ENCODE assay signal across 8 cellular contexts in the genomic region with DNA sequence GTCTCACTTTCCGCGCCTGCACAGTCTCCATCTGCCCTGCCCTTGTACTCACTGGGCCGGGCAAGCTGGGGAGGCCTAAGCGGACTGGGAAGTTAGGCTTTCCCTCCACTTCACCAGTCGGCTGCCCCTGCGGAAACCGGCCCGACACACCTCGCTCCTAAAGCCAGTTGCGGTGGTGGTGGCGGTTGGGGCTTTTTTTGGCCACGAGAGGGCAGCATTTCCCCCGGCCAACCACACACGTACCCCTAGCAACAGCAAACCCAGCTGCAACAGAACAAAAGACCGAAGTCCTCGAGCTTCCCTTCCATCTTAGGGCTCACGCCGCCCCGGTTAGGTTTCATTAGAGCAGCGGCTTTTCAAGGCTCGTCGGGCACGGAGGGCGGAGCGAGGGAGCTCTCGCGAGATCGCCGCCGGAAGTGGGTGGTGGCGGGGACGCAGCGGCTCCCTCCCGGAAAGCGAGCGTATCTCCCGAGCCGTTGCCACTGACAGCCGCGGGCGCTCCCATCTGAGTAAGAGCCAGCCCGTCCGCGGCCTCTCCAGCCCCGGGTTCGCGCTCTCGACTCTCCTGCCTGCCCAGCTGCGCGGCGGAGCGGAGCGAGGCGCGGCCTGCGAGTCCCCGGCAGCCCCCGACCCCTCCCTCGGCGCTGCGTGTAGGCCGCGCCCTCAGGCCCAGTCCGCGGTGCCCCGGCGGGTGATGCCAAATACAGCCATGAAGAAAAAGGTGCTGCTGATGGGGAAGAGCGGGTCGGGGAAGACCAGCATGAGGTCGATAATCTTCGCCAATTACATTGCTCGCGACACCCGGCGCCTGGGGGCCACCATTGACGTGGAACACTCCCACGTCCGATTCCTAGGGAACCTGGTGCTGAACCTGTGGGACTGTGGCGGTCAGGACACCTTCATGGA. TPM values are rescaled to one million over a fixed set of nuclear protein-coding genes. Genes with fewer than 3 reads are reported as not detected.
DNase-seq lines count a peak whose midpoint lies in the region; TF ChIP-seq lines count a peak whose summit lies in the region.

A gene with protein sequence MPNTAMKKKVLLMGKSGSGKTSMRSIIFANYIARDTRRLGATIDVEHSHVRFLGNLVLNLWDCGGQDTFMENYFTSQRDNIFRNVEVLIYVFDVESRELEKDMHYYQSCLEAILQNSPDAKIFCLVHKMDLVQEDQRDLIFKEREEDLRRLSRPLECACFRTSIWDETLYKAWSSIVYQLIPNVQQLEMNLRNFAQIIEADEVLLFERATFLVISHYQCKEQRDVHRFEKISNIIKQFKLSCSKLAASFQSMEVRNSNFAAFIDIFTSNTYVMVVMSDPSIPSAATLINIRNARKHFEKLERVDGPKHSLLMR (plus strand): TSS at position 462 of the 906 bp plus-strand sequence. CDS start 233 bp downstream, at position 695.

- peaks cover 2% of the 10 kb centered on the region for H3K36me3 Mint-ChIP-seq in neural progenitor cell

- H3K4me3 ChIP-seq in MM.1S (ENCODE audit: low read length), result peak within 1 kb of the TSS; percentile 67
- H3K4me3 ChIP-seq in foreskin fibroblast (ENCODE audit: low read depth in 1 of 2, low read length in 2 of 2), result peak within 1 kb of the TSS; percentile 76 to 95
- H3K4me3 ChIP-seq in neural progenitor cell, result peak within 1 kb of the TSS; percentile 93

- H3K4me1 ChIP-seq in MM.1S (ENCODE audit: low read length), result 0 out of 2 replicates have a peak, but pooled peaks cover 6% of the 10 kb centered on the region
- peaks cover 8% of the 10 kb centered on the region for H3K4me1 ChIP-seq in neural progenitor cell

- H3K27me3 Mint-ChIP-seq in neural progenitor cell (ENCODE audit: insufficient read depth, low read depth), result peaks cover 7% of the 10 kb centered on the region

- H3K9me3 Mint-ChIP-seq in neural progenitor cell, result peaks cover 3% of the 10 kb centered on the region

- H3K9ac ChIP-seq in MM.1S (ENCODE audit: low read length) (peak within 1 kb of the TSS; percentile 75), neural progenitor cell (peak within 1 kb of the TSS; percentile 81)

- H3K27me3 ChIP-seq in MM.1S (replicated peaks; ENCODE audit: insufficient read depth, low read length) (no peaks in the 10 kb centered on the region), neural progenitor cell (no peaks in the 10 kb centered on the region)

- TF ChIP-seq CTCF in MM.1S (IDR thresholded peaks at IDR 0.05; ENCODE audit: low read length) (peak; percentile 59), foreskin fibroblast (IDR thresholded peaks at IDR 0.05; ENCODE audit: low read depth, low read length) (peak; percentile 89), neural progenitor cell (IDR thresholded peaks at IDR 0.05) (peak; percentile 96)

- H3K27ac ChIP-seq in MM.1S (ENCODE audit: low read length), result peak within 1 kb of the TSS; percentile 80
- H3K27ac ChIP-seq in neural progenitor cell, result peak within 1 kb of the TSS; percentile 94

- H3K9me3 ChIP-seq in MM.1S (replicated peaks; ENCODE audit: insufficient read depth, low read length) (no peaks in the 10 kb centered on the region), neural progenitor cell (ENCODE audit: low read depth) (no peaks in the 10 kb centered on the region)

- no peaks in the 10 kb centered on the region for H4K20me1 ChIP-seq in MM.1S (ENCODE audit: insufficient read depth, low read length)
- peaks cover 19% of the 10 kb centered on the region for H4K20me1 ChIP-seq in neural progenitor cell (ENCODE audit: low read depth)

- H3K27ac Mint-ChIP-seq in neural progenitor cell, result peak within 1 kb of the TSS; percentile 94

- H3K4me3 Mint-ChIP-seq in neural progenitor cell, result peak within 1 kb of the TSS; percentile 94

- peak within 1 kb of the TSS; percentile 77 for H3K4me2 ChIP-seq in MM.1S (ENCODE audit: low read depth, low read length)
- peak within 1 kb of the TSS; percentile 90 for H3K4me2 ChIP-seq in neural progenitor cell

- DNase-seq in GF-D8 (lab: John Stamatoyannopoulos, UW) (peak; percentile 93), HCEC 1CT (peak; percentile 94), MM.1S (peak; percentile 86), SIG-M5 (lab: John Stamatoyannopoulos, UW) (peak; percentile 78), activated gamma-delta T cell (lab: John Stamatoyannopoulos, UW) (peak; percentile 88), foreskin fibroblast (peak; percentile 94 to 98), neural progenitor cell (ENCODE audit: low spot score) (peak; percentile 99), stromal cell of bone marrow (ENCODE audit: low read depth) (peak; percentile 92)

- H3F3A ChIP-seq in MM.1S (ENCODE audit: insufficient read depth, low read length), result peaks cover 6% of the 10 kb centered on the region; the same call in 1 of the 2 replicates
- peaks cover 40% of the 10 kb centered on the region for H3F3A ChIP-seq in neural progenitor cell (ENCODE audit: low read depth)

- H3K79me2 ChIP-seq in MM.1S (ENCODE audit: low read length) (peaks cover 4% of the 10 kb centered on the region; the same call in 1 of the 2 replicates), neural progenitor cell (ENCODE audit: low read depth) (peaks cover 25% of the 10 kb centered on the region)

- peaks cover 29% of the 10 kb centered on the region for H3K4me1 Mint-ChIP-seq in neural progenitor cell

- no peaks in the 10 kb centered on the region for H3K9me2 ChIP-seq in MM.1S (replicated peaks; ENCODE audit: insufficient read depth, low read length)

- no peaks in the 10 kb centered on the region for H3K36me3 ChIP-seq in MM.1S (replicated peaks; ENCODE audit: insufficient read depth, low read length)
- H3K36me3 ChIP-seq in neural progenitor cell, result no peaks in the 10 kb centered on the region

- H2AFZ ChIP-seq in MM.1S (ENCODE audit: low read length), result peak within 1 kb of the TSS; percentile 89
- peak within 1 kb of the TSS; percentile 84 for H2AFZ ChIP-seq in neural progenitor cell (replicated peaks)

RNA-seq across cellular contexts. Expression of the gene that starts here (rescaled TPM):
- total RNA-seq in neural progenitor cell (ENCODE audit: low replicate concordance), result 35.9 and 45.1 TPM in 2 replicates

Comparison
In these comparisons a context has a peak if more than half of its experiments do, and no peak if none do; other contexts are left out.
1. Peak in every context shown above with its lines: DNase-seq, H3K4me3 ChIP-seq and H3K27ac ChIP-seq.